In the genomic region with DNA sequence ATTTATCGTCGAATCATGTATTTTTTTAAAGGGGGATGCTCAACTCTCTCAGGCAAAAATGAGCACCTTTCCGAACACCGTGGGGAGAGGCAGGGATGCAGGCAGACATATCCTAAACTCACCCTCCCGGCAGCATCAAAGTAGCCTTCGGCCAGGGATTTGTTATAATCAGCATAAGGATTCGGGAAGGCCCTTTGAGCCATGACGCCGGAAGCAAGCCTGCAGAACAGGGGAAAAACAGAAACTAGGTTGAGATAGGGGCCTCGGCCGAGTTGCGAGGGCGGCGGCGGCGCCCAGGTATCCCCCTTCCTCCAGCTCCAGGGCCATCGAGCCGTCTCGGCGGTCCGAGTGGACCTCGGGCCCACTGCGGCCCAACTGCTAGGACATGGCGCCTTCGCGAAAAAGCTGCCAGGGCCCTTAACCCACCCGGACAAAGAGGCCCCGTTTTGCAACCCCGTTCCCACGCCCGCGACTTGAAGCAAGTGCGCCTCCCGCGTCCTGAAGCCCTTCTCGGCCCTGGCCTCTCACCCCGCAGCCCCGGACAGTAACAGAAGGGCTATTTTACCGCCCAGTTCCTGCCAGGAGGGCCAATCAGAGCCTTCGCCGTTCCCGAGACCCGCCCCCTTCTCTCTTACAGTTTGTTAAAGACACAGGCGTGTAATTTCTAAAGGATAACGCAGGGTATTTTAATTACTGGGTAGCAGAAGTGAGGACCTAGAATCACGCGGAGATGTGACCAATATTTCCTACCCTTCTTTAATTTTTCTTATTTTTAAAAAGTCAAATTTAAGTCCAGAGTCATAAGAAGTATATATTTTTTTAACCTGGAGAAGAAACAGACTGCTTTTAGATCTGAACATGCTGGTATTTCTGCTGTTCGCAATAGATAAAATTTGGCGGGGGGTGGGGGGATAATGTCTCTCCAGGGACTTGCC, we compare ENCODE assay signal across 8 cellular contexts. TPM values are rescaled to one million over a fixed set of nuclear protein-coding genes. Genes with fewer than 3 reads are reported as not detected.
A peak's percentile ranks its signal among the peaks of the same experiment; 100 is the strongest.
DNase-seq lines count a peak whose midpoint lies in the region; ATAC-seq and TF ChIP-seq lines count a peak whose summit lies in the region.

A gene with protein sequence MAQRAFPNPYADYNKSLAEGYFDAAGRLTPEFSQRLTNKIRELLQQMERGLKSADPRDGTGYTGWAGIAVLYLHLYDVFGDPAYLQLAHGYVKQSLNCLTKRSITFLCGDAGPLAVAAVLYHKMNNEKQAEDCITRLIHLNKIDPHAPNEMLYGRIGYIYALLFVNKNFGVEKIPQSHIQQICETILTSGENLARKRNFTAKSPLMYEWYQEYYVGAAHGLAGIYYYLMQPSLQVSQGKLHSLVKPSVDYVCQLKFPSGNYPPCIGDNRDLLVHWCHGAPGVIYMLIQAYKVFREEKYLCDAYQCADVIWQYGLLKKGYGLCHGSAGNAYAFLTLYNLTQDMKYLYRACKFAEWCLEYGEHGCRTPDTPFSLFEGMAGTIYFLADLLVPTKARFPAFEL (minus strand): TSS at position 566 of the 935 bp plus-strand sequence. CDS start 363 bp downstream, at position 203.

- no peaks in the 10 kb centered on the region for H3K27me3 ChIP-seq in left ventricle myocardium inferior (ENCODE audit: low read depth)

- in situ Hi-C loops in GM13976 (cut with MboI; ENCODE audit: low sequenced_read_pairs, unreplicated experiment), result no loop called here

- peaks cover 27% of the 10 kb centered on the region for H3K4me1 ChIP-seq in left ventricle myocardium inferior

- no peaks in the 10 kb centered on the region for H3K9me3 Mint-ChIP-seq in progenitor cell of endocrine pancreas (ENCODE audit: low read depth)

- peak within 1 kb of the TSS; percentile 97 for H3K4me3 Mint-ChIP-seq in T-helper 17 cell
- H3K4me3 Mint-ChIP-seq in progenitor cell of endocrine pancreas (ENCODE audit: low read depth), result peak within 1 kb of the TSS; percentile 93

- peak within 1 kb of the TSS; percentile 97 for H3K27ac Mint-ChIP-seq in T-helper 17 cell
- H3K27ac Mint-ChIP-seq in progenitor cell of endocrine pancreas, result peak within 1 kb of the TSS; percentile 96

- DNase-seq in GM13976 (ENCODE audit: low spot score) (peak; percentile 93), NCI-H146 (lab: John Stamatoyannopoulos, UW) (peak; percentile 91), T-helper 17 cell (peak; percentile 60 to 71 (median 61)), amygdala (lab: John Stamatoyannopoulos, UW) (peak; percentile 31 to 98 (median 89)), left ventricle myocardium inferior (peak; percentile 92), progenitor cell of endocrine pancreas (ENCODE audit: low spot score, unreplicated experiment) (peak; percentile 73), ureter (ENCODE audit: low spot score) (peak; percentile 93)

- H3K36me3 Mint-ChIP-seq in T-helper 17 cell (ENCODE audit: low read depth) (peaks cover 2% of the 10 kb centered on the region), progenitor cell of endocrine pancreas (ENCODE audit: insufficient read depth) (peaks cover 6% of the 10 kb centered on the region)

- TF ChIP-seq CTCF in GM13976 (IDR thresholded peaks at IDR 0.05; ENCODE audit: borderline replicate concordance, control extremely low read depth, extremely low read depth, insufficient read depth, missing control alignments) (no peak), left ventricle myocardium inferior (IDR thresholded peaks at IDR 0.05; ENCODE audit: borderline replicate concordance) (peak; percentile 14), progenitor cell of endocrine pancreas (IDR thresholded peaks at IDR 0.05; ENCODE audit: unreplicated experiment) (no peak)

- ATAC-seq in HG02852 (IDR thresholded peaks at IDR 0.05; ENCODE audit: unreplicated experiment) (peak; percentile 100), T-helper 17 cell (peak; percentile 99)

- peak within 1 kb of the TSS; percentile 80 for H3K4me3 ChIP-seq in left ventricle myocardium inferior

- no peaks in the 10 kb centered on the region for H3K9me3 ChIP-seq in T-helper 17 cell (ENCODE audit: control insufficient read depth, low read length, poor library complexity, severe bottlenecking)
- no peaks in the 10 kb centered on the region for H3K9me3 ChIP-seq in left ventricle myocardium inferior (replicated peaks)

- intact Hi-C loops in left ventricle myocardium inferior (cut with micrococcal nuclease), result no loop called here

- H3K27me3 Mint-ChIP-seq in T-helper 17 cell, result no peaks in the 10 kb centered on the region
- no peaks in the 10 kb centered on the region for H3K27me3 Mint-ChIP-seq in progenitor cell of endocrine pancreas

- H3K4me1 Mint-ChIP-seq in T-helper 17 cell (peaks cover 37% of the 10 kb centered on the region), progenitor cell of endocrine pancreas (ENCODE audit: low read depth) (peaks cover 18% of the 10 kb centered on the region)

- peak within 1 kb of the TSS; percentile 87 for H3K27ac ChIP-seq in left ventricle myocardium inferior (replicated peaks)

- H3K36me3 ChIP-seq in left ventricle myocardium inferior, result peaks cover 14% of the 10 kb centered on the region

RNA-seq across cellular contexts. Expression of the gene that starts here (rescaled TPM):
- total RNA-seq in T-helper 17 cell (10 to 100 TPM; 19.0 to 24.1 TPM), left ventricle myocardium inferior (65.4 TPM), progenitor cell of endocrine pancreas (54.0 and 58.1 TPM in 2 replicates), ureter (57.5 TPM)

Comparison
In these comparisons a context has a peak if more than half of its experiments do, and no peak if none do; other contexts are left out.
1. Peak in every context shown above with its lines: DNase-seq, ATAC-seq, H3K4me3 ChIP-seq and H3K27ac ChIP-seq.